9 cellular contexts compared by ENCODE assay signal in genomic region chr19:10603873-10604459, GRCh38. TPM values are rescaled to one million over a fixed set of nuclear protein-coding genes. Genes with fewer than 3 reads are reported as not detected.
DNase-seq lines count a peak whose midpoint lies in the region; ATAC-seq and TF ChIP-seq lines count a peak whose summit lies in the region.
"Had no signal": no experiment of that assay in that cellular context is flagged by ENCODE, and none has a peak within 500 bp of the region (broad histone marks: within the 10 kb centered on the region; RNA-seq: fewer than 3 reads in every experiment).

No MANE protein-coding gene starts in this region.

- peaks cover 4% of the 10 kb centered on the region for H3K4me1 ChIP-seq in right cardiac atrium (ENCODE audit: control insufficient read depth, insufficient read depth, low read length)
- H3K4me1 ChIP-seq in spleen, result peaks cover 43 to 73% (median 59%) of the 10 kb centered on the region in 6 donors

- peak in 1 of 3 donors; percentile 39 for TF ChIP-seq POLR2A in spleen (IDR thresholded peaks at IDR 0.05)

- H3K9me3 ChIP-seq in KOPT-K1 (ENCODE audit: insufficient read depth, low read length, poor library complexity, severe bottlenecking) (no peaks in the 10 kb centered on the region), right cardiac atrium (ENCODE audit: control insufficient read depth, low read length) (no peaks in the 10 kb centered on the region), spleen (no peaks in the 10 kb centered on the region)

- no peaks in the 10 kb centered on the region for H3K36me3 ChIP-seq in KOPT-K1 (ENCODE audit: insufficient read depth, low read length)
- H3K36me3 ChIP-seq in spleen, result peaks cover 0 to 10% (median 0%) of the 10 kb centered on the region in 6 donors

- no peaks in the 10 kb centered on the region for H3K27me3 ChIP-seq in right cardiac atrium (ENCODE audit: control insufficient read depth, insufficient read depth)
- no peaks in the 10 kb centered on the region for H3K27me3 ChIP-seq in spleen (replicated peaks in 1 of 7)

- peak overlapping the region; percentile 88 for H3K4me3 Mint-ChIP-seq in activated T-helper 17 cell treated with anti-CD3 and anti-CD28 coated beads, Interleukin-2, amount 50 U/mL, for 72 hours

- 26% methylated on average over 9 of the region's 9 CpGs for WGBS in right cardiac atrium
- WGBS in spleen, 5 donors, result 6 to 12% (median 10%) methylated on average over 9 of the region's 9 CpGs

- no peaks in the 10 kb centered on the region for H3K9me3 Mint-ChIP-seq in activated T-helper 17 cell treated with anti-CD3 and anti-CD28 coated beads, Interleukin-2, amount 50 U/mL, for 72 hours

- intact Hi-C loops in right cardiac atrium (cut with DNase I) (no loop called here), spleen (cut with DNase I; ENCODE audit: low total_unique reads) (no loop called here)

- no peaks in the 10 kb centered on the region for H3K27me3 Mint-ChIP-seq in activated T-helper 17 cell treated with anti-CD3 and anti-CD28 coated beads, Interleukin-2, amount 50 U/mL, for 72 hours

- no peak for TF ChIP-seq CTCF in GM13976 (IDR thresholded peaks at IDR 0.05; ENCODE audit: borderline replicate concordance, control extremely low read depth, extremely low read depth, insufficient read depth, missing control alignments)
- no peak for TF ChIP-seq CTCF in spleen (IDR thresholded peaks at IDR 0.05 in 8 of 11, conservative IDR thresholded peaks at IDR 0.05 in 3 of 11)

- peak overlapping the region; percentile 98 for H3K4me3 ChIP-seq in right cardiac atrium (ENCODE audit: low read length)
- peak overlapping the region; percentile 80 to 99 (median 98) for H3K4me3 ChIP-seq in spleen

- DNase-seq in GM13976 (ENCODE audit: low spot score) (peak; percentile 70), right cardiac atrium (no peak), spleen (no peak), NCI-H446 treated with DMSO at 0.1 percent for 48 hours (lab: John Stamatoyannopoulos, UW) (no peak)

- peak overlapping the region; percentile 94 for H3K27ac Mint-ChIP-seq in activated T-helper 17 cell treated with anti-CD3 and anti-CD28 coated beads, Interleukin-2, amount 50 U/mL, for 72 hours

- H3K36me3 Mint-ChIP-seq in activated T-helper 17 cell treated with anti-CD3 and anti-CD28 coated beads, Interleukin-2, amount 50 U/mL, for 72 hours (ENCODE audit: low read depth), result peaks cover 20% of the 10 kb centered on the region

- H3K4me1 Mint-ChIP-seq in activated T-helper 17 cell treated with anti-CD3 and anti-CD28 coated beads, Interleukin-2, amount 50 U/mL, for 72 hours, result peaks cover 16% of the 10 kb centered on the region

- H3K27ac ChIP-seq in KOPT-K1 (ENCODE audit: low read depth, low read length, poor library complexity, severe bottlenecking) (peak overlapping the region; percentile 91), right cardiac atrium (ENCODE audit: low read length) (peak overlapping the region; percentile 99), spleen (peak overlapping the region; percentile 97 to 100 (median 100))

- ATAC-seq in activated T-helper 17 cell treated with anti-CD3 and anti-CD28 coated beads, Interleukin-2, amount 50 U/mL, for 72 hours (replicated peaks), result peak; percentile 10
- ATAC-seq in right cardiac atrium (peak in 1 of 2 donors; percentile 6), HG03521 (IDR thresholded peaks at IDR 0.05; ENCODE audit: unreplicated experiment) (no peak), HG02973 (IDR thresholded peaks at IDR 0.05; ENCODE audit: unreplicated experiment) (no peak)

- in situ Hi-C loops in GM13976 (cut with MboI; ENCODE audit: low sequenced_read_pairs, unreplicated experiment), result no loop called here

RNA-seq across cellular contexts. Expression of gene AP1M2, which starts 16.9 kb away (rescaled TPM):
- total RNA-seq in activated T-helper 17 cell treated with anti-CD3 and anti-CD28 coated beads, Interleukin-2, amount 50 U/mL, for 72 hours, result not detected
- not detected for total RNA-seq in right cardiac atrium
- polyA plus RNA-seq in right cardiac atrium, result 0.09 TPM
- 1 to 10 TPM in 3 of 7 donors, under 1 TPM in 3, not detected in 1; 0.65 to 2.1 (median 0.93) TPM for total RNA-seq in spleen
- under 1 TPM; 0.09 to 0.83 (median 0.74) TPM for polyA plus RNA-seq in spleen
- total RNA-seq: T-helper 2 cell treated with Interferon-gamma antibody and Interleukin-4, amounts not matched to agents 100 ng/mL and 5 ng/mL, for 36 hours had no signal

RNA-seq across cellular contexts. Expression of gene SLC44A2, which starts 21.4 kb away (rescaled TPM):
- total RNA-seq in activated T-helper 17 cell treated with anti-CD3 and anti-CD28 coated beads, Interleukin-2, amount 50 U/mL, for 72 hours, result 10 to 100 TPM; 64.8 to 84.9 TPM
- total RNA-seq in right cardiac atrium, result 100 to 1,000 TPM; 105 to 145 (median 110) TPM
- polyA plus RNA-seq in right cardiac atrium, result 70.1 TPM
- total RNA-seq in spleen, result 100 to 1,000 TPM; 199 to 358 (median 274) TPM
- polyA plus RNA-seq in spleen, result 100 to 1,000 TPM; 108 to 128 (median 125) TPM

RNA-seq across cellular contexts. Expression of gene CDKN2D, which starts 35.2 kb away (rescaled TPM):
- total RNA-seq in activated T-helper 17 cell treated with anti-CD3 and anti-CD28 coated beads, Interleukin-2, amount 50 U/mL, for 72 hours, result 10 to 100 TPM; 21.2 to 46.6 TPM
- total RNA-seq in right cardiac atrium (1 to 10 TPM; 6.1 to 7.6 (median 7.0) TPM), spleen (10 to 100 TPM; 24.7 to 69.6 (median 44.5) TPM)
- polyA plus RNA-seq in right cardiac atrium (9.4 TPM), spleen (10 to 100 TPM; 30.0 to 35.4 (median 33.5) TPM)

RNA-seq across cellular contexts. Expression of gene KRI1, which starts 38.2 kb away (rescaled TPM):
- total RNA-seq in activated T-helper 17 cell treated with anti-CD3 and anti-CD28 coated beads, Interleukin-2, amount 50 U/mL, for 72 hours, result 10 to 100 TPM; 43.3 to 52.5 TPM
- total RNA-seq in right cardiac atrium (10 to 100 TPM; 10.5 to 13.0 (median 12.1) TPM), spleen (10 to 100 TPM; 24.9 to 39.6 (median 31.4) TPM)
- polyA plus RNA-seq in right cardiac atrium (9.3 TPM), spleen (10 to 100 TPM; 31.5 to 43.3 (median 39.1) TPM)

RNA-seq across cellular contexts. Expression of gene ILF3, which starts 50.2 kb away (rescaled TPM):
- total RNA-seq in activated T-helper 17 cell treated with anti-CD3 and anti-CD28 coated beads, Interleukin-2, amount 50 U/mL, for 72 hours, result 100 to 1,000 TPM; 286 to 439 TPM
- 100 to 1,000 TPM; 119 to 161 (median 141) TPM for total RNA-seq in right cardiac atrium
- polyA plus RNA-seq in right cardiac atrium, result 74.2 TPM
- 100 to 1,000 TPM; 150 to 264 (median 221) TPM for total RNA-seq in spleen
- polyA plus RNA-seq in spleen, result 100 to 1,000 TPM in 2 of 3 donors, 10 to 100 TPM in 1; 82.9 to 152 (median 143) TPM
